Comparison of ENCODE assay signal across 8 cellular contexts in the genomic region with DNA sequence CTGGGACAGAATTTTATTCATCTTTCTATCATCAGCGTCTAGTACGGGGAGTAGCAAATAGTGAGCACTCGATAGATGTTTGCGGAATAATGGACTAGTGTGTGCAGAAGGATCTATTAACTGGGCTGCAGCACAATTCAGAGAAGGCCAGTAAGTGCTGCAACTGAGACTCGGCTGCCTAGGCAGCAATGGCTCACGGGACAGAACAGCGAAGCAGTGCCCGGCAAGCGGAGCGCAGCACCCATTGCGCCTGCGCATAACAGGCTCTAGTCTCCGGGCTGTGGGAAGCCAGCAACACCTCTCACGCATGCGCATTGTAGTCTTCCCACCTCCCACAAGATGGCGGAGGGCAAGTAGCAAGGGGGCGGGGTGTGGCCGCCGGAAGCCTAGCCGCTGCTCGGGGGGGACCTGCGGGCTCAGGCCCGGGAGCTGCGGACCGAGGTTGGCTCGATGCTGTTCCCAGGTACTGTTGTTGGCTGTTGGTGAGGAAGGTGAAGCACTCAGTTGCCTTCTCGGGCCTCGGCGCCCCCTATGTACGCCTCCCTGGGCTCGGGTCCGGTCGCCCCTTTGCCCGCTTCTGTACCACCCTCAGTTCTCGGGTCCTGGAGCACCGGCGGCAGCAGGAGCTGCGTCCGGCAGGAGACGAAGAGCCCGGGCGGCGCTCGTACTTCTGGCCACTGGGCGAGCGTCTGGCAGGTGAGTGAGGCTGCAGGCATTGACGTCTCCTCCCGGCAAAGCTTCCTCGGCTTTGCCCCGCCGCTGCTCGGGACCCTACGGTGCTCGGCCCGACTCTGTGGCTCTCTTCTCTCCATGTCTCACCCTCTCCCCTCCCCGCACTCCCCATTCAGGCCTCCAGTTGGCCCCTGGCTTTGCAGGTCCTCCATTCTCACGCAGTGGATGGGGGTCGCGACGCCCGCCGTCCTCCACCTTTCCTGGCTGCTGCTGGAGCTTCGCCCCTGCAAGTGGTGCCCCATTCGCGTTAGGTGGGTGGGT. TPM values are rescaled to one million over a fixed set of nuclear protein-coding genes. Genes with fewer than 3 reads are reported as not detected.
DNase-seq lines count a peak whose midpoint lies in the region; ATAC-seq and TF ChIP-seq lines count a peak whose summit lies in the region.

No MANE protein-coding gene starts in this region.

- peak overlapping the region; percentile 71 to 87 (median 85) for H3K4me3 ChIP-seq in upper lobe of left lung

- peak overlapping the region; percentile 85 to 97 (median 93) for H3K27ac ChIP-seq in upper lobe of left lung

- TF ChIP-seq POLR2A in GM15510 (IDR thresholded peaks at IDR 0.05; ENCODE audit: borderline replicate concordance, extremely low read depth, insufficient read length) (peak; percentile 93), upper lobe of left lung (IDR thresholded peaks at IDR 0.05) (peak in 3 of 4 donors; percentile 61 to 88 (median 70))

- H3K9me3 ChIP-seq in upper lobe of left lung: no peaks in the 10 kb centered on the region

- DNase-seq in NCI-H146 treated with DMSO at 0.1 percent for 48 hours (lab: John Stamatoyannopoulos, UW; ENCODE audit: unreplicated experiment) (peak; percentile 99), T-helper 1 cell (peak; percentile 95 to 99 (median 96)), amniotic stem cell (lab: John Stamatoyannopoulos, UW) (peak; percentile 91), left cardiac atrium (peak; percentile 98), posterior cingulate gyrus (peak; percentile 96 to 100 (median 98)), upper lobe of left lung (peak; percentile 95 to 99)

- WGBS in upper lobe of left lung, 2 donors: 3 to 11% methylated on average over 11 to 52 of the region's 65 CpGs

- H3K36me3 ChIP-seq in upper lobe of left lung: no peaks in the 10 kb centered on the region

- ATAC-seq in HG02884 (IDR thresholded peaks at IDR 0.05; ENCODE audit: unreplicated experiment): peak; percentile 92
- peak; percentile 96 to 97 for ATAC-seq in left cardiac atrium
- ATAC-seq in upper lobe of left lung (ENCODE audit: low FRiP score in 2 of 2): peak; percentile 99

- intact Hi-C loops in left cardiac atrium (cut with DNase I): loop anchor here in 1 of 2 donors (2.0 kb wide), 1 partner anchor 29 kb away; a partner anchor contains a TSS
- intact Hi-C loops in posterior cingulate gyrus (cut with DNase I): loop anchor here (1.0 to 5.0 kb wide), 2 partner anchors 31 to 50 kb away; no protein-coding TSS in a partner anchor

- no peaks in the 10 kb centered on the region for H3K27me3 ChIP-seq in upper lobe of left lung

- no peak for TF ChIP-seq EP300 in upper lobe of left lung (IDR thresholded peaks at IDR 0.05)

- peak in 4 of 6 experiments; percentile 15 to 18 (median 16) for TF ChIP-seq CTCF in upper lobe of left lung (IDR thresholded peaks at IDR 0.05)

- H3K4me1 ChIP-seq in upper lobe of left lung: peaks cover 19 to 41% (median 39%) of the 10 kb centered on the region in 4 donors

RNA-seq across cellular contexts. Expression of a gene that starts 30.2 kb away (rescaled TPM):
- total RNA-seq in left cardiac atrium (10 to 100 TPM; 36.8 to 37.1 TPM), upper lobe of left lung (10 to 100 TPM; 38.4 to 95.3 (median 71.6) TPM)

Comparison
In these comparisons a context has a peak if more than half of its experiments do, and no peak if none do; other contexts are left out.
1. Peak in every context shown above with its lines: DNase-seq, ATAC-seq, H3K4me3 ChIP-seq and H3K27ac ChIP-seq.